Comparison of ENCODE assay signal across 16 cellular contexts in genomic region chr14:24662753-24663152, GRCh38. TPM values are rescaled to one million over a fixed set of nuclear protein-coding genes. Genes with fewer than 3 reads are reported as not detected.
DNase-seq lines count a peak whose midpoint lies in the region; ATAC-seq and TF ChIP-seq lines count a peak whose summit lies in the region.
"Had no signal": no experiment of that assay in that cellular context is flagged by ENCODE, and none has a peak within 500 bp of the region (broad histone marks: within the 10 kb centered on the region; RNA-seq: fewer than 3 reads in every experiment).

No MANE protein-coding gene starts in this region.

- no peak for TF ChIP-seq CTCF in DND-41 (IDR thresholded peaks at IDR 0.05; ENCODE audit: borderline replicate concordance, extremely low read depth, low read length, poor library complexity, severe bottlenecking)

- no peaks in the 10 kb centered on the region for H3K36me3 ChIP-seq in DND-41 (ENCODE audit: insufficient read depth, low read length)
- H3K36me3 ChIP-seq: SJCRH30, transverse colon had no signal

- H3K4me1 Mint-ChIP-seq in naive thymus-derived CD8-positive, alpha-beta T cell = peaks cover 10 to 59% (median 24%) of the 10 kb centered on the region in 4 donors

- DNase-seq in AML-193 (lab: John Stamatoyannopoulos, UW) (peak; percentile 52 to 67), DND-41 (peak; percentile 12), SIG-M5 (lab: John Stamatoyannopoulos, UW) (peak; percentile 50), left cardiac atrium (no peak), SKM-1 treated with dmso at 0.1 percent for 144 hours (lab: John Stamatoyannopoulos, UW; ENCODE audit: unreplicated experiment) (no peak)
- DNase-seq in stimulated activated CD8-positive, alpha-beta memory T cell treated with anti-CD3 and anti-CD28 coated beads, Interleukin-4, amount 100 ng/mL, for 48 hours = no peak
- no peak for DNase-seq in naive thymus-derived CD8-positive, alpha-beta T cell
- DNase-seq: DMS79, left colon, SJCRH30, transverse colon had no signal

- H3K4me3 Mint-ChIP-seq in naive thymus-derived CD8-positive, alpha-beta T cell = no peak overlapping the region
- H3K4me3 Mint-ChIP-seq: dendritic cell treated with granulocyte-macrophage colony-stimulating factor and Interleukin-4, amounts not matched to agents 40 ng/mL and 50 ng/mL, for 4 days had no signal

- no peaks in the 10 kb centered on the region for H3K9me3 ChIP-seq in DND-41 (ENCODE audit: insufficient read depth, low read length, severe bottlenecking)
- H3K9me3 ChIP-seq: SJCRH30, transverse colon had no signal

- no peak overlapping the region for H3K4me3 ChIP-seq in DND-41 (ENCODE audit: low read depth in 1 of 2, low read length in 2 of 2)
- H3K4me3 ChIP-seq: SJCRH30, transverse colon had no signal

- no peak overlapping the region for H3K9ac ChIP-seq in DND-41 (ENCODE audit: low read depth, low read length)

- no peak overlapping the region for H3K27ac ChIP-seq in DND-41 (ENCODE audit: low read length)
- H3K27ac ChIP-seq: SJCRH30, transverse colon, VCaP had no signal

- peaks cover 20% of the 10 kb centered on the region for H3K27me3 ChIP-seq in DND-41 (ENCODE audit: insufficient read depth, low read length, poor library complexity)
- H3K27me3 ChIP-seq: SJCRH30, transverse colon had no signal

- intact Hi-C loops in left cardiac atrium (cut with DNase I) = no loop called here

- H3K9me3 Mint-ChIP-seq in naive thymus-derived CD8-positive, alpha-beta T cell = no peaks in the 10 kb centered on the region
- H3K9me3 Mint-ChIP-seq: dendritic cell treated with granulocyte-macrophage colony-stimulating factor and Interleukin-4, amounts not matched to agents 40 ng/mL and 50 ng/mL, for 4 days had no signal

- ATAC-seq in DND-41 (ENCODE audit: insufficient read depth, low read depth) (peak; percentile 67), left cardiac atrium (peak; percentile 47 to 71), GM19023 (IDR thresholded peaks at IDR 0.05; ENCODE audit: unreplicated experiment) (no peak)
- no peak for ATAC-seq in naive thymus-derived CD8-positive, alpha-beta T cell
- ATAC-seq: esophagus mucosa, left colon had no signal

- H3K4me2 ChIP-seq in DND-41 (ENCODE audit: insufficient read depth, low read length) = no peak overlapping the region

- peaks cover 0 to 4% (median 2%) of the 10 kb centered on the region in 3 donors for H3K36me3 Mint-ChIP-seq in naive thymus-derived CD8-positive, alpha-beta T cell

- H3K4me1 ChIP-seq in DND-41 (ENCODE audit: insufficient read depth, low read length) = no peaks in the 10 kb centered on the region
- H3K4me1 ChIP-seq: SJCRH30, transverse colon had no signal

- H3K27ac Mint-ChIP-seq in naive thymus-derived CD8-positive, alpha-beta T cell = peak overlapping the region in 3 of 10 donors; percentile 16 to 48 (median 22)
- H3K27ac Mint-ChIP-seq: dendritic cell treated with granulocyte-macrophage colony-stimulating factor and Interleukin-4, amounts not matched to agents 40 ng/mL and 50 ng/mL, for 4 days had no signal

- H3K27me3 Mint-ChIP-seq in naive thymus-derived CD8-positive, alpha-beta T cell = peaks cover 0 to 21% (median 4%) of the 10 kb centered on the region in 5 donors

- no peaks in the 10 kb centered on the region for H4K20me1 ChIP-seq in DND-41 (ENCODE audit: insufficient read depth, low read length)

- no peaks in the 10 kb centered on the region for H3K79me2 ChIP-seq in DND-41 (ENCODE audit: insufficient read depth, low read length)

- POLR2A ChIA-PET in naive thymus-derived CD8-positive, alpha-beta T cell (lab: Charles Lee) = no interaction called here

- H2AFZ ChIP-seq in DND-41 (ENCODE audit: low read depth, low read length) = no peak overlapping the region

RNA-seq across cellular contexts. Expression of gene GZMB, which starts 28.8 kb away (rescaled TPM):
- total RNA-seq in left cardiac atrium = under 1 TPM; 0.47 to 0.73 TPM
- total RNA-seq in naive thymus-derived CD8-positive, alpha-beta T cell = under 1 TPM; 0.41 to 0.49 TPM
- 100 to 1,000 TPM in 1 of 3 donors, 1 to 10 TPM in 2; 2.8 to 161 (median 3.3) TPM for polyA plus RNA-seq in naive thymus-derived CD8-positive, alpha-beta T cell
- total RNA-seq: astrocyte, SJCRH30 had no signal

RNA-seq across cellular contexts. Expression of gene GZMH, which starts 53.3 kb away (rescaled TPM):
- total RNA-seq in left cardiac atrium = 1 to 10 TPM in 1 of 2 donors, not detected in 1; 2.0 TPM
- under 1 TPM in 1 of 2 experiments, not detected in 1; 0.65 TPM for total RNA-seq in naive thymus-derived CD8-positive, alpha-beta T cell
- polyA plus RNA-seq in naive thymus-derived CD8-positive, alpha-beta T cell = 100 to 1,000 TPM in 1 of 3 donors, 10 to 100 TPM in 1, 1 to 10 TPM in 1; 8.5 to 452 (median 11.3) TPM
- total RNA-seq: astrocyte, esophagus mucosa, left colon, SJCRH30 had no signal

Comparison
In these comparisons a context has a peak if more than half of its experiments do, and no peak if none do; other contexts are left out.
1. DNase-seq: peak in AML-193 (2 of 2), DND-41 (single experiment) and SIG-M5 (single experiment); none in left cardiac atrium (single experiment), SKM-1 treated with dmso at 0.1 percent for 144 hours (single experiment), stimulated activated CD8-positive, alpha-beta memory T cell treated with anti-CD3 and anti-CD28 coated beads, Interleukin-4, amount 100 ng/mL, for 48 hours (single experiment) and naive thymus-derived CD8-positive, alpha-beta T cell (0 of 10).
2. ATAC-seq: peak in DND-41 (single experiment) and left cardiac atrium (2 of 2); none in naive thymus-derived CD8-positive, alpha-beta T cell (0 of 2) and GM19023 (single experiment).